ENCODE assay signal across 1 cellular context in genomic region chr2:161152302-161152701, GRCh38.
TF ChIP-seq lines count a peak whose summit lies in the region.

No MANE protein-coding gene starts in this region.

TF ChIP-seq in K562, 482 proteins besides CTCF, POLR2A, EP300 and RAD21:
- TF ChIP-seq CBX5 (IDR thresholded peaks at IDR 0.05; ENCODE audit: borderline replicate concordance, low read depth) (peak; percentile 74; the same call in 1 of the 2 replicates), ZHX1 (conservative IDR thresholded peaks at IDR 0.05; ENCODE audit: low read length) (no peak), JUN (IDR thresholded peaks at IDR 0.05; ENCODE audit: borderline replicate concordance, low read depth, low read length) (no peak), JUN (CRISPR knock-in tag; IDR thresholded peaks at IDR 0.05; ENCODE audit: borderline replicate concordance) (no peak), XRCC3 (IDR thresholded peaks at IDR 0.05) (0 out of 2 replicates have a peak, but pooled peaks have one; percentile 23), CBX3 (IDR thresholded peaks at IDR 0.05; ENCODE audit: borderline replicate concordance in 1 of 2, low read length in 2 of 2) (peak in 1 of 2 experiments; percentile 94; a peak in 2 of 3 replicates), MYNN (IDR thresholded peaks at IDR 0.05) (no peak), MYNN (CRISPR knock-in tag; IDR thresholded peaks at IDR 0.05) (no peak), NCOA4 (IDR thresholded peaks at IDR 0.05; ENCODE audit: partially characterized antibody) (no peak), TRIM24 (IDR thresholded peaks at IDR 0.05) (peak in 1 of 2 experiments; percentile 40; a peak in 1 of 4 replicates), TRIM28 (IDR thresholded peaks at IDR 0.05) (peak; percentile 82)
